ENCODE assay signal across 11 cellular contexts in genomic region chr21:32524010-32524719, GRCh38.
DNase-seq lines count a peak whose midpoint lies in the region; TF ChIP-seq lines count a peak whose summit lies in the region.
"Had no signal": no experiment of that assay in that cellular context is flagged by ENCODE, and none has a peak within 500 bp of the region (broad histone marks: within the 10 kb centered on the region; RNA-seq: fewer than 3 reads in every experiment).

No MANE protein-coding gene starts in this region.

- no peak overlapping the region for H3K18ac ChIP-seq in H9 (ENCODE audit: insufficient read length, low read depth, low read length)

- H3K4ac ChIP-seq in H9 (ENCODE audit: low read depth, low read length) = no peak overlapping the region

- no peaks in the 10 kb centered on the region for H4K20me1 ChIP-seq in H9 (ENCODE audit: control insufficient read depth, insufficient read depth, insufficient read length)

- H3K27me3 ChIP-seq in H9 (ENCODE audit: insufficient read depth, low read length) = no peaks in the 10 kb centered on the region
- peaks cover 0 to 9% (median 0%) of the 10 kb centered on the region in 3 donors for H3K27me3 ChIP-seq in skeletal muscle tissue (ENCODE audit: control insufficient read depth in 3 of 3, insufficient read depth in 3 of 3, low read length in 3 of 3)
- no peaks in the 10 kb centered on the region for H3K27me3 ChIP-seq in Peyer's patch
- H3K27me3 ChIP-seq: cardiac muscle cell had no signal

- peaks cover 0 to 5% (median 2%) of the 10 kb centered on the region in 3 experiments; a peak in 3 of 7 replicates for H3K36me3 Mint-ChIP-seq in H9 (ENCODE audit: insufficient read depth in 1 of 3, low read depth in 3 of 3)

- H3K27me3 Mint-ChIP-seq in H9 (ENCODE audit: low read depth) = no peaks in the 10 kb centered on the region
- H3K27me3 Mint-ChIP-seq: activated CD4-positive, alpha-beta T cell treated with anti-CD3 and anti-CD28 coated beads for 36 hours had no signal

- H2AFZ ChIP-seq in H9 (ENCODE audit: low read length) = no peak overlapping the region

- peak overlapping the region; percentile 69 to 92 (median 89); a peak in 6 of 7 replicates for H3K27ac Mint-ChIP-seq in H9
- H3K27ac Mint-ChIP-seq: activated CD4-positive, alpha-beta T cell treated with anti-CD3 and anti-CD28 coated beads for 36 hours had no signal

- H4K91ac ChIP-seq in H9 (ENCODE audit: insufficient read length, low read depth, low read length) = no peak overlapping the region

- H3K56ac ChIP-seq in H9 (ENCODE audit: insufficient read length, low read depth, low read length) = no peak overlapping the region

- no peak overlapping the region for H4K8ac ChIP-seq in H9 (replicated peaks; ENCODE audit: insufficient read length, low read depth, low read length)

- H3K4me1 ChIP-seq in H9 (ENCODE audit: insufficient read depth, low read length) (no peaks in the 10 kb centered on the region), skeletal muscle tissue (ENCODE audit: control insufficient read depth in 3 of 3, insufficient read depth in 3 of 3, low read length in 3 of 3) (peaks cover 19 to 26% (median 19%) of the 10 kb centered on the region in 3 donors), Peyer's patch (peaks cover 0 to 10% (median 0%) of the 10 kb centered on the region in 4 donors)

- H3K9me3 ChIP-seq in H9 (ENCODE audit: control insufficient read depth, low read depth, low read length) (no peaks in the 10 kb centered on the region), skeletal muscle tissue (ENCODE audit: control insufficient read depth in 3 of 3, low read length in 3 of 3) (no peaks in the 10 kb centered on the region), Peyer's patch (peaks cover 0 to under 1% (median 0%) of the 10 kb centered on the region in 4 donors)

- H3K36me3 ChIP-seq in skeletal muscle tissue (ENCODE audit: control insufficient read depth in 3 of 3, insufficient read depth in 3 of 3, low read length in 3 of 3) (no peaks in the 10 kb centered on the region), Peyer's patch (no peaks in the 10 kb centered on the region)
- H3K36me3 ChIP-seq: cardiac muscle cell had no signal

- H3K9me3 Mint-ChIP-seq in H9 = peaks cover 3 to 4% of the 10 kb centered on the region in 2 experiments; a peak in 3 of 5 replicates

- no peak overlapping the region for H3K14ac ChIP-seq in H9 (ENCODE audit: insufficient read depth, low read length)

- no peak overlapping the region for H2BK5ac ChIP-seq in H9 (ENCODE audit: insufficient read length, low read length)

- TF ChIP-seq CTCF in H9 (conservative IDR thresholded peaks at IDR 0.05) (no peak), astrocyte of the spinal cord (IDR thresholded peaks at IDR 0.05; ENCODE audit: low read depth, low read length) (no peak), Peyer's patch (IDR thresholded peaks at IDR 0.05) (no peak)

- H3K27ac ChIP-seq in H9 (ENCODE audit: insufficient read length, low read depth, low read length) (no peak overlapping the region), skeletal muscle tissue (ENCODE audit: low read depth, low read length) (peak overlapping the region; percentile 65), Peyer's patch (peak overlapping the region in 1 of 4 donors; percentile 22)
- H3K27ac ChIP-seq: cardiac muscle cell had no signal

- H3T11ph ChIP-seq in H9 (ENCODE audit: low read length) = no peak overlapping the region

- H2BK20ac ChIP-seq in H9 (ENCODE audit: low read depth, low read length, poor library complexity, severe bottlenecking) = no peak overlapping the region

- WGBS in H9 (ENCODE audit: extremely low coverage, insufficient read length, low lambda C conversion rate) = no CpG with 5 or more reads among the region's 8 CpGs

- H3K4me3 ChIP-seq in astrocyte of the spinal cord (ENCODE audit: low read depth, low read length) (no peak overlapping the region), skeletal muscle tissue (ENCODE audit: low read length in 3 of 3) (no peak overlapping the region), Peyer's patch (no peak overlapping the region)
- H3K4me3 ChIP-seq: cardiac muscle cell had no signal

- H3K9ac ChIP-seq in H9 (ENCODE audit: extremely low read depth, insufficient read length, low read length) = no peak overlapping the region
- H3K9ac ChIP-seq in skeletal muscle tissue (ENCODE audit: low read depth in 1 of 3, low read length in 3 of 3) = no peak overlapping the region

- DNase-seq in H9 (no peak), astrocyte of the spinal cord (ENCODE audit: low read depth, low spot score) (peak; percentile 82), hepatic stellate cell (ENCODE audit: low spot score) (peak; percentile 40), Peyer's patch (no peak), glomerular visceral epithelial cell (ENCODE audit: extremely low spot score) (no peak), NCI-H2196 (lab: John Stamatoyannopoulos, UW; ENCODE audit: unreplicated experiment) (no peak)
- DNase-seq in effector CD8-positive, alpha-beta T cell (lab: John Stamatoyannopoulos, UW) = no peak
- DNase-seq: activated CD4-positive, alpha-beta T cell treated with anti-CD3 and anti-CD28 coated beads for 36 hours; NK-92 treated with Interleukin-12 subunit alpha and Interleukin-12 subunit beta, amount 100 ng/mL, for 24 hours had no signal

- H2BK12ac ChIP-seq in H9 (ENCODE audit: insufficient read length, low read depth, low read length) = no peak overlapping the region

- in situ Hi-C loops in astrocyte of the spinal cord (cut with HindIII; ENCODE audit: low sequenced_read_pairs) = no loop called here

- H2AK5ac ChIP-seq in H9 (ENCODE audit: insufficient read length, low read length) = no peak overlapping the region

- TF ChIP-seq POLR2A in Peyer's patch (IDR thresholded peaks at IDR 0.05) = no peak

- H3K79me1 ChIP-seq in H9 (ENCODE audit: insufficient read depth, low read depth, low read length, poor library complexity, severe bottlenecking) = no peaks in the 10 kb centered on the region

- no peaks in the 10 kb centered on the region for H3K23me2 ChIP-seq in H9 (ENCODE audit: insufficient read length, low read depth, low read length, poor library complexity, severe bottlenecking)

- H4K5ac ChIP-seq in H9 (ENCODE audit: insufficient read length, low read depth, low read length) = no peak overlapping the region

- H3K79me2 ChIP-seq in H9 (ENCODE audit: insufficient read depth, low read length) = no peaks in the 10 kb centered on the region

- H2BK120ac ChIP-seq in H9 (ENCODE audit: low read depth, low read length, poor library complexity, severe bottlenecking) = no peak overlapping the region

- H3K4me2 ChIP-seq in H9 (ENCODE audit: insufficient read depth, insufficient read length, low read length) = no peak overlapping the region

- H2BK15ac ChIP-seq in H9 (ENCODE audit: low read depth, low read length) = no peak overlapping the region

- no peak overlapping the region for H3K4me3 Mint-ChIP-seq in H9
- H3K4me3 Mint-ChIP-seq: activated CD4-positive, alpha-beta T cell treated with anti-CD3 and anti-CD28 coated beads for 36 hours had no signal

- H3K4me1 Mint-ChIP-seq in H9 = peaks cover 26 to 38% of the 10 kb centered on the region in 2 experiments
- H3K4me1 Mint-ChIP-seq: activated CD4-positive, alpha-beta T cell treated with anti-CD3 and anti-CD28 coated beads for 36 hours had no signal

- no peak overlapping the region for H3K23ac ChIP-seq in H9 (ENCODE audit: insufficient read length, low read depth, low read length)

Comparison
In these comparisons a context has a peak if more than half of its experiments do, and no peak if none do; other contexts are left out.
1. DNase-seq: peak in astrocyte of the spinal cord (single experiment) and hepatic stellate cell (single experiment); none in H9 (single experiment), Peyer's patch (0 of 3), glomerular visceral epithelial cell (single experiment), effector CD8-positive, alpha-beta T cell (single experiment) and NCI-H2196 (single experiment).